ENCODE assay signal across 1 cellular context in genomic region chr3:105611304-105612192, GRCh38.
TF ChIP-seq lines count a peak whose summit lies in the region.

No MANE protein-coding gene starts in this region.

TF ChIP-seq in H1, 55 proteins besides CTCF, POLR2A, EP300 and RAD21 (continued from another document):
- no peak for TF ChIP-seq TAF7 (optimal IDR thresholded peaks at IDR 0.05; ENCODE audit: borderline replicate concordance, low read depth, low read length)
- TF ChIP-seq TEAD4 (IDR thresholded peaks at IDR 0.05; ENCODE audit: low read depth, low read length), result no peak
- no peak for TF ChIP-seq CHD2 (IDR thresholded peaks at IDR 0.05; ENCODE audit: low read length)
- no peak for TF ChIP-seq KDM1A (IDR thresholded peaks at IDR 0.05; ENCODE audit: borderline replicate concordance, low read length)
- no peak for TF ChIP-seq TCF12 (IDR thresholded peaks at IDR 0.05; ENCODE audit: low read depth, low read length)
TF ChIP-seq in H1: peak in this region for 0.
